In genomic region chr14:89702151-89702936, GRCh38 we compare ENCODE assay signal across 8 cellular contexts.
A peak's percentile ranks its signal among the peaks of the same experiment; 100 is the strongest.
DNase-seq lines count a peak whose midpoint lies in the region; ATAC-seq and TF ChIP-seq lines count a peak whose summit lies in the region.

No MANE protein-coding gene starts in this region.

- intact Hi-C loops in activated CD4-positive, alpha-beta T cell treated with anti-CD3 and anti-CD28 coated beads, Interleukin-2, amount 10 ng/mL, durations not matched to agents 24 days and 14 days (cut with micrococcal nuclease) = loop anchor here (1.0 to 5.0 kb wide), 3 partner anchors 19 to 62 kb away; no protein-coding TSS in a partner anchor
- intact Hi-C loops in posterior vena cava (cut with DNase I) = no loop called here

- H3K27ac Mint-ChIP-seq in activated CD4-positive, alpha-beta T cell treated with anti-CD3 and anti-CD28 coated beads, Interleukin-2, amount 10 ng/mL, durations not matched to agents 24 days and 14 days = peak overlapping the region; percentile 88

- peak overlapping the region; percentile 76 for H3K4me3 Mint-ChIP-seq in activated CD4-positive, alpha-beta T cell treated with anti-CD3 and anti-CD28 coated beads, Interleukin-2, amount 10 ng/mL, durations not matched to agents 24 days and 14 days

- peak; percentile 65 for DNase-seq in activated CD4-positive, alpha-beta T cell treated with anti-CD3 and anti-CD28 coated beads, Interleukin-2, amount 10 ng/mL, durations not matched to agents 24 days and 14 days
- DNase-seq in activated CD4-positive, alpha-beta T cell treated with anti-CD3 and anti-CD28 coated beads, Interleukin-2, amount 50 U/mL, for 1 hour = no peak
- peak; percentile 39 to 77 for DNase-seq in foreskin fibroblast
- peak; percentile 84 for DNase-seq in posterior vena cava (ENCODE audit: low spot score)
- no peak for DNase-seq in NCI-H526 (lab: John Stamatoyannopoulos, UW)

- ATAC-seq in HG02840 (IDR thresholded peaks at IDR 0.05; ENCODE audit: low FRiP score, unreplicated experiment) (no peak), GM18858 (IDR thresholded peaks at IDR 0.05; ENCODE audit: unreplicated experiment) (no peak)

- peaks cover 5% of the 10 kb centered on the region for H3K36me3 Mint-ChIP-seq in activated CD4-positive, alpha-beta T cell treated with anti-CD3 and anti-CD28 coated beads, Interleukin-2, amount 10 ng/mL, durations not matched to agents 24 days and 14 days (ENCODE audit: low read depth)

- H3K4me1 Mint-ChIP-seq in activated CD4-positive, alpha-beta T cell treated with anti-CD3 and anti-CD28 coated beads, Interleukin-2, amount 10 ng/mL, durations not matched to agents 24 days and 14 days = peaks cover 34% of the 10 kb centered on the region

- H3K27me3 Mint-ChIP-seq in activated CD4-positive, alpha-beta T cell treated with anti-CD3 and anti-CD28 coated beads, Interleukin-2, amount 10 ng/mL, durations not matched to agents 24 days and 14 days = no peaks in the 10 kb centered on the region

- TF ChIP-seq CTCF in WI38 (IDR thresholded peaks at IDR 0.05; ENCODE audit: low read depth, low read length) = no peak
- no peak for TF ChIP-seq CTCF in foreskin fibroblast (IDR thresholded peaks at IDR 0.05; ENCODE audit: low read depth, low read length)

- peak overlapping the region; percentile 61 for H3K4me3 ChIP-seq in WI38 (ENCODE audit: low read depth, low read length)
- H3K4me3 ChIP-seq in foreskin fibroblast (ENCODE audit: low read depth in 1 of 2, low read length in 2 of 2) = peak overlapping the region; percentile 56 to 61

- peaks cover 15% of the 10 kb centered on the region for H3K9me3 Mint-ChIP-seq in activated CD4-positive, alpha-beta T cell treated with anti-CD3 and anti-CD28 coated beads, Interleukin-2, amount 10 ng/mL, durations not matched to agents 24 days and 14 days

Comparison
In these comparisons a context has a peak if more than half of its experiments do, and no peak if none do; other contexts are left out.
1. DNase-seq: peak in activated CD4-positive, alpha-beta T cell treated with anti-CD3 and anti-CD28 coated beads, Interleukin-2, amount 10 ng/mL, durations not matched to agents 24 days and 14 days (single experiment), foreskin fibroblast (2 of 2) and posterior vena cava (single experiment); none in activated CD4-positive, alpha-beta T cell treated with anti-CD3 and anti-CD28 coated beads, Interleukin-2, amount 50 U/mL, for 1 hour (single experiment) and NCI-H526 (0 of 2).